Comparison of ENCODE assay signal across 8 cellular contexts in genomic region chr6:108133594-108134179, GRCh38. TPM values are rescaled to one million over a fixed set of nuclear protein-coding genes. Genes with fewer than 3 reads are reported as not detected.
DNase-seq lines count a peak whose midpoint lies in the region; ATAC-seq lines count a peak whose summit lies in the region.

No MANE protein-coding gene starts in this region.

- H3K27ac ChIP-seq in SJCRH30: peak overlapping the region; percentile 35; the same call in 1 of the 2 replicates
- H3K27ac ChIP-seq in cingulate gyrus (ENCODE audit: low read depth, low read length): peak overlapping the region; percentile 79

- H3K4me1 Mint-ChIP-seq in stimulated activated effector memory CD8-positive, alpha-beta T cell treated with anti-CD3 and anti-CD28 coated beads, Interleukin-12 subunit alpha, Interleukin-12 subunit beta, amount 100 ng/mL, for 72 hours: peaks cover 12% of the 10 kb centered on the region

- no peaks in the 10 kb centered on the region for H3K36me3 Mint-ChIP-seq in stimulated activated effector memory CD8-positive, alpha-beta T cell treated with anti-CD3 and anti-CD28 coated beads, Interleukin-12 subunit alpha, Interleukin-12 subunit beta, amount 100 ng/mL, for 72 hours

- peak overlapping the region; percentile 77 for H3K4me3 Mint-ChIP-seq in stimulated activated effector memory CD8-positive, alpha-beta T cell treated with anti-CD3 and anti-CD28 coated beads, Interleukin-12 subunit alpha, Interleukin-12 subunit beta, amount 100 ng/mL, for 72 hours

- H3K4me3 ChIP-seq in SJCRH30: peak overlapping the region; percentile 58

- DNase-seq in D341Med (ENCODE audit: low spot score) (peak; percentile 50), HT-29 (ENCODE audit: low spot score) (peak; percentile 79), SJCRH30 (peak; percentile 89 to 90), left kidney (ENCODE audit: low read depth, low spot score) (peak; percentile 96), OCI-M2 (lab: John Stamatoyannopoulos, UW; ENCODE audit: unreplicated experiment) (no peak)
- DNase-seq in stimulated activated effector memory CD8-positive, alpha-beta T cell treated with anti-CD3 and anti-CD28 coated beads, Interleukin-12 subunit alpha, Interleukin-12 subunit beta, amount 100 ng/mL, for 72 hours (ENCODE audit: low spot score in 2 of 2): peak in 1 of 2 donors; percentile 51

- H3K36me3 ChIP-seq in SJCRH30: no peaks in the 10 kb centered on the region

- H3K4me1 ChIP-seq in SJCRH30: no peaks in the 10 kb centered on the region

- H3K9me3 ChIP-seq in SJCRH30 (replicated peaks): no peaks in the 10 kb centered on the region

- no peaks in the 10 kb centered on the region for H3K27me3 ChIP-seq in SJCRH30

- H3K9me3 Mint-ChIP-seq in stimulated activated effector memory CD8-positive, alpha-beta T cell treated with anti-CD3 and anti-CD28 coated beads, Interleukin-12 subunit alpha, Interleukin-12 subunit beta, amount 100 ng/mL, for 72 hours: no peaks in the 10 kb centered on the region

- H3K27ac Mint-ChIP-seq in stimulated activated effector memory CD8-positive, alpha-beta T cell treated with anti-CD3 and anti-CD28 coated beads, Interleukin-12 subunit alpha, Interleukin-12 subunit beta, amount 100 ng/mL, for 72 hours: peak overlapping the region; percentile 68

- peak; percentile 86 for ATAC-seq in stimulated activated effector memory CD8-positive, alpha-beta T cell treated with anti-CD3 and anti-CD28 coated beads, Interleukin-12 subunit alpha, Interleukin-12 subunit beta, amount 100 ng/mL, for 72 hours
- ATAC-seq in GM21526 (IDR thresholded peaks at IDR 0.05; ENCODE audit: low FRiP score, unreplicated experiment): no peak

RNA-seq across cellular contexts. Expression of gene NR2E1, which starts 32.1 kb away (rescaled TPM):
- not detected in 2 replicates for total RNA-seq in HT-29 (2014; rRNA removed; shearing (Covaris generic))
- 0.13 and 0.22 TPM in 2 replicates for total RNA-seq in SJCRH30 (2014; rRNA removed; shearing (Covaris generic))

RNA-seq across cellular contexts. Expression of gene OSTM1, which starts 59.1 kb away (rescaled TPM):
- 18.2 and 21.2 TPM in 2 replicates for total RNA-seq in HT-29 (2014; rRNA removed; shearing (Covaris generic))
- 35.2 and 39.3 TPM in 2 replicates for total RNA-seq in SJCRH30 (2014; rRNA removed; shearing (Covaris generic))
